In the genomic region with DNA sequence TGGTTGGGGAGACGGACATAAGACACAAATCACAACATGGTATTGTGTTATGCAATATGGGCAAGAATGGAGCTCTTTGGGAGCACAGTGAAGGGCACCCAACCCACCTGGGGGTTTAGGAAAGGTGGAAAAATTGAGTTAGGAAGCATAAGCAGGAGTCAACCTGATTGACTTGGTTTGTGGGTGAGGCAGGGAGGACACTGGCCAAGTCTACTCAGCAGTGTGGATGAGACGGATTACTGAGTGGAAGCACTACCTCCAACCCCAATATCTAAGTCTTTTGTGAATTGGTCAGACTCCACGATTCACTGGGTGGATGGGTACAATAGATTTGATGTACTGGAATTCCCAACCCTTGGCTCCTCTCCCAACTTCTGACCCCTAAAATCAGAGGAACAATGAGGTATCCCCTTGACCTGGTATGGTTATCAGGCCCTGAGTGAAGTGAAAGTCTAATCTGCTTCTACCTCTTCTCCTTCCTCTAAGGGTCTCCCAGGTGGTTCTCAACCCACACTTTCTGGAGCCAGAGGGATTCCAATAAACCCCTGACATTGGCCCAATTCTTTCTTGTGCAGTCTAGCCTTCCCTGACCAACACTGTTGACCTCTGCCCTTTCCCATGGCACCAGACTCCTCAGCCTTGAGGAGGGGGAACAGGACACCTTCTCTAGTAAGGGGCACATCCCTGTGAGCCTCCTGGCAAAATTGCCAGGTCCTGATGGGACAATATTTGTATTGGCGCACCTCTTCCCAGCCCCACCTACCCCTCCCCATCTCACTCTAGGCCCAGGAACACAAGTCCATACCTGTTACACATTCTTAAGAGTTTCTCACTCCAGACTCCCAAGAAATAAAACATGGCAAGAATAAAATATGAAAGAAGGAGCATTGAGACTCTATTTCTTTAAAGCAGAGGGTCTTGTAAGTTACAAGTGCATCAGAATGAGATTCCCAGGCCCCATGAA, we compare ENCODE assay signal across 1 cellular context.
TF ChIP-seq lines count a peak whose summit lies in the region.

No MANE protein-coding gene starts in this region.

TF ChIP-seq in GM23338, 12 proteins besides CTCF, POLR2A, EP300 and RAD21 (continued from another document):
- TF ChIP-seq, protein P1, sequence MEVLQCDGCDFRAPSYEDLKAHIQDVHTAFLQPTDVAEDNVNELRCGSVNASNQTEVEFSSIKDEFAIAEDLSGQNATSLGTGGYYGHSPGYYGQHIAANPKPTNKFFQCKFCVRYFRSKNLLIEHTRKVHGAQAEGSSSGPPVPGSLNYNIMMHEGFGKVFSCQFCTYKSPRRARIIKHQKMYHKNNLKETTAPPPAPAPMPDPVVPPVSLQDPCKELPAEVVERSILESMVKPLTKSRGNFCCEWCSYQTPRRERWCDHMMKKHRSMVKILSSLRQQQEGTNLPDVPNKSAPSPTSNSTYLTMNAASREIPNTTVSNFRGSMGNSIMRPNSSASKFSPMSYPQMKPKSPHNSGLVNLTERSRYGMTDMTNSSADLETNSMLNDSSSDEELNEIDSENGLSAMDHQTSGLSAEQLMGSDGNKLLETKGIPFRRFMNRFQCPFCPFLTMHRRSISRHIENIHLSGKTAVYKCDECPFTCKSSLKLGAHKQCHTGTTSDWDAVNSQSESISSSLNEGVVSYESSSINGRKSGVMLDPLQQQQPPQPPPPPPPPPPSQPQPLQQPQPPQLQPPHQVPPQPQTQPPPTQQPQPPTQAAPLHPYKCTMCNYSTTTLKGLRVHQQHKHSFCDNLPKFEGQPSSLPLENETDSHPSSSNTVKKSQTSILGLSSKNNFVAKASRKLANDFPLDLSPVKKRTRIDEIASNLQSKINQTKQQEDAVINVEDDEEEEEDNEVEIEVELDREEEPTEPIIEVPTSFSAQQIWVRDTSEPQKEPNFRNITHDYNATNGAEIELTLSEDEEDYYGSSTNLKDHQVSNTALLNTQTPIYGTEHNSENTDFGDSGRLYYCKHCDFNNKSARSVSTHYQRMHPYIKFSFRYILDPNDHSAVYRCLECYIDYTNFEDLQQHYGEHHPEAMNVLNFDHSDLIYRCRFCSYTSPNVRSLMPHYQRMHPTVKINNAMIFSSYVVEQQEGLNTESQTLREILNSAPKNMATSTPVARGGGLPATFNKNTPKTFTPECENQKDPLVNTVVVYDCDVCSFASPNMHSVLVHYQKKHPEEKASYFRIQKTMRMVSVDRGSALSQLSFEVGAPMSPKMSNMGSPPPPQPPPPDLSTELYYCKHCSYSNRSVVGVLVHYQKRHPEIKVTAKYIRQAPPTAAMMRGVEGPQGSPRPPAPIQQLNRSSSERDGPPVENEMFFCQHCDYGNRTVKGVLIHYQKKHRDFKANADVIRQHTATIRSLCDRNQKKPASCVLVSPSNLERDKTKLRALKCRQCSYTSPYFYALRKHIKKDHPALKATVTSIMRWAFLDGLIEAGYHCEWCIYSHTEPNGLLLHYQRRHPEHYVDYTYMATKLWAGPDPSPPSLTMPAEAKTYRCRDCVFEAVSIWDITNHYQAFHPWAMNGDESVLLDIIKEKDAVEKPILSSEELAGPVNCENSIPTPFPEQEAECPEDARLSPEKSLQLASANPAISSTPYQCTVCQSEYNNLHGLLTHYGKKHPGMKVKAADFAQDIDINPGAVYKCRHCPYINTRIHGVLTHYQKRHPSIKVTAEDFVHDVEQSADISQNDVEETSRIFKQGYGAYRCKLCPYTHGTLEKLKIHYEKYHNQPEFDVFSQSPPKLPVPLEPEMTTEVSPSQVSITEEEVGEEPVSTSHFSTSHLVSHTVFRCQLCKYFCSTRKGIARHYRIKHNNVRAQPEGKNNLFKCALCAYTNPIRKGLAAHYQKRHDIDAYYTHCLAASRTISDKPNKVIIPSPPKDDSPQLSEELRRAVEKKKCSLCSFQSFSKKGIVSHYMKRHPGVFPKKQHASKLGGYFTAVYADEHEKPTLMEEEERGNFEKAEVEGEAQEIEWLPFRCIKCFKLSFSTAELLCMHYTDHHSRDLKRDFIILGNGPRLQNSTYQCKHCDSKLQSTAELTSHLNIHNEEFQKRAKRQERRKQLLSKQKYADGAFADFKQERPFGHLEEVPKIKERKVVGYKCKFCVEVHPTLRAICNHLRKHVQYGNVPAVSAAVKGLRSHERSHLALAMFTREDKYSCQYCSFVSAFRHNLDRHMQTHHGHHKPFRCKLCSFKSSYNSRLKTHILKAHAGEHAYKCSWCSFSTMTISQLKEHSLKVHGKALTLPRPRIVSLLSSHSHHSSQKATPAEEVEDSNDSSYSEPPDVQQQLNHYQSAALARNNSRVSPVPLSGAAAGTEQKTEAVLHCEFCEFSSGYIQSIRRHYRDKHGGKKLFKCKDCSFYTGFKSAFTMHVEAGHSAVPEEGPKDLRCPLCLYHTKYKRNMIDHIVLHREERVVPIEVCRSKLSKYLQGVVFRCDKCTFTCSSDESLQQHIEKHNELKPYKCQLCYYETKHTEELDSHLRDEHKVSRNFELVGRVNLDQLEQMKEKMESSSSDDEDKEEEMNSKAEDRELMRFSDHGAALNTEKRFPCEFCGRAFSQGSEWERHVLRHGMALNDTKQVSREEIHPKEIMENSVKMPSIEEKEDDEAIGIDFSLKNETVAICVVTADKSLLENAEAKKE (CRISPR knock-in tag; IDR thresholded peaks at IDR 0.05) = no peak
- no peak for TF ChIP-seq STAT1 (IDR thresholded peaks at IDR 0.05; ENCODE audit: unreplicated experiment)
- no peak for TF ChIP-seq REST (IDR thresholded peaks at IDR 0.05; ENCODE audit: unreplicated experiment)
- no peak for TF ChIP-seq ZNF331 (CRISPR knock-in tag; IDR thresholded peaks at IDR 0.05; ENCODE audit: low read depth)
- no peak for TF ChIP-seq NANOG (IDR thresholded peaks at IDR 0.05; ENCODE audit: borderline replicate concordance)
- TF ChIP-seq EZH2phosphoT487 (IDR thresholded peaks at IDR 0.05; ENCODE audit: unreplicated experiment) = no peak
